In genomic region chrX:15336023-15336413, GRCh38 we compare ENCODE assay signal across 8 cellular contexts. TPM values are rescaled to one million over a fixed set of nuclear protein-coding genes. Genes with fewer than 3 reads are reported as not detected.
DNase-seq lines count a peak whose midpoint lies in the region; ATAC-seq, FAIRE-seq and TF ChIP-seq lines count a peak whose summit lies in the region.

No MANE protein-coding gene starts in this region.

- H3K4me2 ChIP-seq in GM12878 (ENCODE audit: control insufficient read depth, insufficient read depth): peak overlapping the region; percentile 39

- SMC1A ChIA-PET in GM12878 (lab: Charles Lee; ENCODE audit: uncharacterized antibody, unreplicated experiment): interaction anchor here (1.0 kb wide), 1 partner anchor 13 kb away, joined by 3 read pairs; no protein-coding TSS in a partner anchor

- ATAC-seq in GM12878: peak; percentile 9
- ATAC-seq in HG02678 (IDR thresholded peaks at IDR 0.05; ENCODE audit: unreplicated experiment): no peak

- H3K4me1 ChIP-seq in ACC112 (ENCODE audit: control insufficient read depth, insufficient read depth, low read length, unreplicated experiment) (peaks cover 12% of the 10 kb centered on the region), GM12878 (ENCODE audit: control insufficient read depth, insufficient read depth, low read length) (no peaks in the 10 kb centered on the region)

- H3K27ac ChIP-seq in ACC112 (ENCODE audit: low read depth, low read length) (peak overlapping the region; percentile 97), GM12878 (ENCODE audit: control insufficient read depth, insufficient read depth) (no peak overlapping the region)

- peak overlapping the region; percentile 98 for H2AFZ ChIP-seq in ACC112 (ENCODE audit: low read length, unreplicated experiment)
- H2AFZ ChIP-seq in GM12878 (ENCODE audit: control insufficient read depth, low read depth, low read length): peak overlapping the region; percentile 76

- CTCF ChIA-PET in GM12878 (lab: Yijun Ruan, JAX): interaction anchor here (0.9 to 1.0 kb wide), 2 partner anchors 11 to 36 kb away, joined by 4 to 5 read pairs; no protein-coding TSS in a partner anchor

- no TSS peak for BruUV-seq in GM12878 (replicated peaks; lab: Mats Ljungman, UMichigan)

- DNase-seq in H4 (ENCODE audit: low spot score): peak; percentile 16
- peak; percentile 8 for DNase-seq in SHP77 treated with DMSO at 0.1 percent for 48 hours (lab: John Stamatoyannopoulos, UW)
- DNase-seq in GM12878 (ENCODE audit: low read depth, low spot score): no peak
- DNase-seq in kidney epithelial cell (ENCODE audit: low read depth): peak; percentile 29
- peak; percentile 9 to 12 for DNase-seq in stimulated activated CD8-positive, alpha-beta memory T cell treated with anti-CD3 and anti-CD28 coated beads, Interleukin-7, amount 100 ng/mL, for 4 hours (ENCODE audit: low read depth in 2 of 2)
- DNase-seq in putamen (ENCODE audit: low spot score): no peak

- peak overlapping the region; percentile 100 for H3K4me3 ChIP-seq in ACC112 (ENCODE audit: low read depth, low read length)
- H3K4me3 ChIP-seq in GM12878: peak overlapping the region; percentile 50; the same call in 1 of the 2 replicates
- H3K4me3 ChIP-seq in kidney epithelial cell (ENCODE audit: low read depth, low read length): peak overlapping the region; percentile 39

- H4K20me1 ChIP-seq in GM12878 (ENCODE audit: control insufficient read depth, insufficient read depth): no peaks in the 10 kb centered on the region

- TF ChIP-seq RAD21 in GM12878 (IDR thresholded peaks at IDR 0.05; ENCODE audit: insufficient read depth, low read depth, low read length): no peak

- TF ChIP-seq CTCF in GM12878 (IDR thresholded peaks at IDR 0.05 in 2 of 3, conservative IDR thresholded peaks at IDR 0.05 in 1 of 3; ENCODE audit: control insufficient read depth in 2 of 3, extremely low read depth in 1 of 3, insufficient read depth in 1 of 3, low read depth in 3 of 3, low read length in 3 of 3) (no peak), kidney epithelial cell (IDR thresholded peaks at IDR 0.05; ENCODE audit: insufficient read depth, low read length, poor library complexity, severe bottlenecking) (no peak)

- TF ChIP-seq POLR2A in GM12878 (IDR thresholded peaks at IDR 0.05; ENCODE audit: low read depth, low read length): no peak

- RAD21 ChIA-PET in GM12878 (lab: Charles Lee; ENCODE audit: unreplicated experiment): interaction anchor here (0.7 to 1.0 kb wide), 3 partner anchors 36 to 132 kb away, joined by 3 read pairs; no protein-coding TSS in a partner anchor

- H3K9ac ChIP-seq in GM12878 (ENCODE audit: control insufficient read depth, insufficient read depth, low read length): 0 out of 2 replicates have a peak overlapping the region, but pooled peaks have one; percentile 1

- H3K36me3 ChIP-seq in ACC112 (ENCODE audit: insufficient read depth, low read length): peaks cover 11% of the 10 kb centered on the region; the same call in 1 of the 2 replicates
- peaks cover 0 to 3% of the 10 kb centered on the region in 2 experiments; a peak in 1 of 4 replicates for H3K36me3 ChIP-seq in GM12878 (ENCODE audit: control insufficient read depth in 2 of 2, insufficient read depth in 2 of 2, low read length in 1 of 2)
- no peaks in the 10 kb centered on the region for H3K36me3 ChIP-seq in kidney epithelial cell (ENCODE audit: control insufficient read depth, insufficient read depth, low read length)

- H3K9me3 ChIP-seq in GM12878 (replicated peaks; ENCODE audit: control insufficient read depth, insufficient read depth, low read length): no peaks in the 10 kb centered on the region

- peaks cover 24% of the 10 kb centered on the region; the same call in 1 of the 2 replicates for H3K27me3 ChIP-seq in ACC112 (ENCODE audit: insufficient read depth, low read length)
- no peaks in the 10 kb centered on the region for H3K27me3 ChIP-seq in GM12878 (replicated peaks in 1 of 2; ENCODE audit: control insufficient read depth in 2 of 2, insufficient read depth in 2 of 2, low read length in 1 of 2)
- H3K27me3 ChIP-seq in kidney epithelial cell (ENCODE audit: control insufficient read depth, insufficient read depth, low read length): no peaks in the 10 kb centered on the region

- TF ChIP-seq EP300 in GM12878 (IDR thresholded peaks at IDR 0.05; ENCODE audit: borderline replicate concordance in 1 of 2, control insufficient read depth in 1 of 2, low read depth in 2 of 2, low read length in 2 of 2): 0 out of 4 replicates have a peak, but pooled peaks of 1 of the 2 experiments have one; percentile 14

- no peak for FAIRE-seq in GM12878 (lab: Jason Lieb, UNC)

- in situ Hi-C loops in GM12878 (cut with MboI): no loop called here

- WGBS in GM12878 (ENCODE audit: insufficient coverage, insufficient replicate concordance, low lambda C conversion rate, missing lambda C conversion rate): 24% methylated on average over 10 of the region's 10 CpGs

- POLR2A ChIA-PET in GM12878 (lab: Charles Lee): no interaction called here

- H3K79me2 ChIP-seq in ACC112 (ENCODE audit: control insufficient read depth, insufficient read depth, low read length, unreplicated experiment): peaks cover 33% of the 10 kb centered on the region
- peaks cover 14% of the 10 kb centered on the region for H3K79me2 ChIP-seq in GM12878 (ENCODE audit: control insufficient read depth, insufficient read depth, low read length)

- intact Hi-C loops in GM12878 (cut with micrococcal nuclease; ENCODE audit: unreplicated experiment): no loop called here

RNA-seq across cellular contexts. Expression of gene PIGA, which starts 0.7 kb away (rescaled TPM):
- 9.9 and 10.9 TPM in 2 replicates for total RNA-seq in H4 (2014; rRNA removed; shearing (Covaris generic))
- total RNA-seq in GM12878 (2013; cell fraction: nucleolus; rRNA removed): 57.7 and 59.4 TPM in 2 replicates
- total RNA-seq in GM12878 (2014; rRNA removed): 11.1 and 15.4 TPM in 2 replicates
- total RNA-seq in GM12878 (2014; rRNA removed; fragmentation: Illumina TruSeq; extraction: Trizol): 14.0 and 14.9 TPM in 2 replicates
- 12.2 and 15.3 TPM in 2 replicates for total RNA-seq in GM12878 (2021)
- 8.5 TPM for polyA plus RNA-seq in GM12878 (2011; ENCODE audit: low read depth)
- 24.1 and 29.7 TPM in 2 replicates for polyA plus RNA-seq in GM12878 (2011; rRNA removed)
- 7.3 and 9.6 TPM in 2 replicates for polyA plus RNA-seq in GM12878 (2011; cell fraction: cytosol; rRNA removed)
- polyA plus RNA-seq in GM12878 (2011; cell fraction: nucleus; rRNA removed): 21.2 and 27.8 TPM in 2 replicates
- 6.9 and 9.2 TPM in 2 replicates for polyA plus RNA-seq in GM12878 (2012)
- 12.0 and 15.9 TPM in 2 replicates for polyA plus RNA-seq in GM12878 (2014; fragmentation: Illumina TruSeq; extraction: Trizol)
- 1 to 10 TPM; 4.9 to 6.8 TPM for polyA plus RNA-seq in GM12878 (2014; fragmentation: Nextera tagmentation; extraction: Ambion mirVana)
- 5.7 and 7.5 TPM in 2 replicates for polyA plus RNA-seq in GM12878 (2014; rRNA removed)
- 10 to 100 TPM in 1 of 2 experiments, 1 to 10 TPM in 1; 9.4 to 11.0 TPM for polyA plus RNA-seq in GM12878 (2016; fragmentation: Nextera tagmentation; extraction: Ambion mirVana)
- 28.2 and 33.3 TPM in 2 replicates for polyA minus RNA-seq in GM12878 (2011; rRNA and poly(A)+ RNA removed)
- polyA minus RNA-seq in GM12878 (2011; cell fraction: cytosol; rRNA and poly(A)+ RNA removed): 6.3 and 7.4 TPM in 2 replicates
- polyA minus RNA-seq in GM12878 (2011; cell fraction: nucleus; rRNA and poly(A)+ RNA removed): 26.4 and 29.5 TPM in 2 replicates
- 15.5 and 18.6 TPM in 2 replicates for total RNA-seq in kidney epithelial cell

RNA-seq across cellular contexts. Expression of gene ASB11, which starts 20.6 kb away (rescaled TPM):
- not detected in 2 replicates for total RNA-seq in H4 (2014; rRNA removed; shearing (Covaris generic))
- total RNA-seq in GM12878 (2013; cell fraction: nucleolus; rRNA removed): not detected in 2 replicates
- total RNA-seq in GM12878 (2014; rRNA removed) (not detected in 2 replicates), GM12878 (2014; rRNA removed; fragmentation: Illumina TruSeq; extraction: Trizol) (not detected in 2 replicates), GM12878 (2021) (not detected in 2 replicates), kidney epithelial cell (not detected in 2 replicates)
- not detected for polyA plus RNA-seq in GM12878 (2011; ENCODE audit: low read depth)
- polyA plus RNA-seq in GM12878 (2011; rRNA removed) (not detected in 2 replicates), GM12878 (2014; fragmentation: Illumina TruSeq; extraction: Trizol) (not detected in 2 replicates), GM12878 (2014; fragmentation: Nextera tagmentation; extraction: Ambion mirVana) (not detected), GM12878 (2014; rRNA removed) (not detected in 2 replicates), GM12878 (2016; fragmentation: Nextera tagmentation; extraction: Ambion mirVana) (not detected)
- polyA plus RNA-seq in GM12878 (2011; cell fraction: cytosol; rRNA removed): not detected in 2 replicates
- not detected in 2 replicates for polyA plus RNA-seq in GM12878 (2011; cell fraction: nucleus; rRNA removed)
- not detected in 2 replicates for polyA plus RNA-seq in GM12878 (2012)
- not detected in 2 replicates for polyA minus RNA-seq in GM12878 (2011; rRNA and poly(A)+ RNA removed)
- not detected in 2 replicates for polyA minus RNA-seq in GM12878 (2011; cell fraction: cytosol; rRNA and poly(A)+ RNA removed)
- not detected in 2 replicates for polyA minus RNA-seq in GM12878 (2011; cell fraction: nucleus; rRNA and poly(A)+ RNA removed)

RNA-seq across cellular contexts. Expression of gene VEGFD, which starts 48.2 kb away (rescaled TPM):
- 0.23 and 0.86 TPM in 2 replicates for total RNA-seq in H4 (2014; rRNA removed; shearing (Covaris generic))
- 0.38 TPM in 1 of 2 replicates, not detected in the other for total RNA-seq in GM12878 (2013; cell fraction: nucleolus; rRNA removed)
- not detected in 2 replicates for total RNA-seq in GM12878 (2014; rRNA removed)
- total RNA-seq in GM12878 (2014; rRNA removed; fragmentation: Illumina TruSeq; extraction: Trizol): not detected in 2 replicates
- total RNA-seq in GM12878 (2021): not detected in 2 replicates
- 0.16 TPM for polyA plus RNA-seq in GM12878 (2011; ENCODE audit: low read depth)
- 0.14 and 0.15 TPM in 2 replicates for polyA plus RNA-seq in GM12878 (2011; rRNA removed)
- 0.05 and 0.09 TPM in 2 replicates for polyA plus RNA-seq in GM12878 (2011; cell fraction: cytosol; rRNA removed)
- 0.37 and 0.51 TPM in 2 replicates for polyA plus RNA-seq in GM12878 (2011; cell fraction: nucleus; rRNA removed)
- polyA plus RNA-seq in GM12878 (2012): not detected in 2 replicates
- polyA plus RNA-seq in GM12878 (2014; fragmentation: Illumina TruSeq; extraction: Trizol): not detected in 2 replicates
- polyA plus RNA-seq in GM12878 (2014; fragmentation: Nextera tagmentation; extraction: Ambion mirVana): not detected
- not detected in 2 replicates for polyA plus RNA-seq in GM12878 (2014; rRNA removed)
- not detected for polyA plus RNA-seq in GM12878 (2016; fragmentation: Nextera tagmentation; extraction: Ambion mirVana)
- 0.10 TPM in 1 of 2 replicates, not detected in the other for polyA minus RNA-seq in GM12878 (2011; rRNA and poly(A)+ RNA removed)
- not detected in 2 replicates for polyA minus RNA-seq in GM12878 (2011; cell fraction: cytosol; rRNA and poly(A)+ RNA removed)
- polyA minus RNA-seq in GM12878 (2011; cell fraction: nucleus; rRNA and poly(A)+ RNA removed): 0.12 and 0.48 TPM in 2 replicates
- total RNA-seq in kidney epithelial cell: not detected in 2 replicates

Comparison
In these comparisons a context has a peak if more than half of its experiments do, and no peak if none do; other contexts are left out.
1. H3K4me3 ChIP-seq: peak in every context shown above with its lines; median percentile 100 in ACC112; 50 in GM12878; 39 in kidney epithelial cell.
2. DNase-seq: peak in H4 (single experiment), SHP77 treated with DMSO at 0.1 percent for 48 hours (single experiment), kidney epithelial cell (single experiment) and stimulated activated CD8-positive, alpha-beta memory T cell treated with anti-CD3 and anti-CD28 coated beads, Interleukin-7, amount 100 ng/mL, for 4 hours (2 of 2); none in GM12878 (single experiment) and putamen (single experiment).